Comparison of ENCODE assay signal across 23 cellular contexts in the genomic region with DNA sequence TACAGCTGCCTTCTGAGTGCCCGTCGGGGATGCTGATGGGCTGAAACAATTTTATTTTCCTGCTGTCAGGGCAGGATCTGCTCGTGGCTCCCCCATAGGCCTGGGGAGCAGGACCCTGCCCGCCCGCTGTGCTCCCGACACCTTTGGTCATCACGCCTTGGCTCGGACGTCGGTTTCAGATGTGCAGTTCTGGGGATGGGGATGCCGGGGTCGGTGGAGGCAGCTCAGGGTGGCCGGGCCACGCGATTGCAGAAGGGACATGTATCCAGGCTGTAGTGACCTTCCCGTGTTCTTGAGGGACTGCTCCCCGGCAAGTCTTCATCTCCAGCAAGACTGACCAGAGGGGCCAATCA.
"Had no signal": no experiment of that assay in that cellular context is flagged by ENCODE, and none has a peak within 500 bp of the region (broad histone marks: within the 10 kb centered on the region; RNA-seq: fewer than 3 reads in every experiment).

No MANE protein-coding gene starts in this region.

- H3K9me3 ChIP-seq: neutrophil, psoas muscle, testis, thyroid gland had no signal

- DNase-seq: hippocampal formation; mesendoderm; naive thymus-derived CD8-positive, alpha-beta T cell; occipital lobe; stimulated activated CD4-positive, alpha-beta T cell treated with anti-CD3 and anti-CD28 coated beads, Interleukin-12 subunit alpha, Interleukin-12 subunit beta, amount 100 ng/mL, for 4 hours; stimulated activated CD4-positive, alpha-beta T cell treated with anti-CD3 and anti-CD28 coated beads, Interleukin-15, amount 100 ng/mL, for 24 hours; stimulated activated CD4-positive, alpha-beta T cell treated with anti-CD3 and anti-CD28 coated beads, Interleukin-2, amount 100 ng/mL, for 24 hours; stimulated activated CD4-positive, alpha-beta T cell treated with anti-CD3 and anti-CD28 coated beads, Interleukin-4, amount 100 ng/mL, for 1 hour; stimulated activated naive B cell treated with anti-CD40 and anti-IgM and Interleukin-4, amounts not matched to agents 10 μg/mL and 1 μg/mL and 100 μg/mL, for 72 hours; stimulated activated naive CD8-positive, alpha-beta T cell treated with anti-CD3 and anti-CD28 coated beads, Interleukin-15, Interleukin-2, amounts not matched to agents 100 U/mL and 50 U/mL, for 24 hours; stomach; testis; thyroid gland; transverse colon had no signal

- ATAC-seq: naive thymus-derived CD8-positive, alpha-beta T cell; psoas muscle; sciatic nerve; stimulated activated naive B cell treated with anti-CD40 and anti-IgM and Interleukin-4, amounts not matched to agents 10 μg/mL and 1 μg/mL and 100 μg/mL, for 72 hours; stimulated activated naive CD8-positive, alpha-beta T cell treated with anti-CD3 and anti-CD28 coated beads, Interleukin-15, Interleukin-2, amounts not matched to agents 100 U/mL and 50 U/mL, for 24 hours had no signal

- H3K36me3 ChIP-seq: neutrophil, stomach, thyroid gland, transverse colon, upper lobe of left lung, vagina had no signal

- H3K4me3 ChIP-seq: lung, psoas muscle, skin epidermis, stomach, testis, thyroid gland, transverse colon, upper lobe of left lung, vagina had no signal

- H3K27me3 ChIP-seq: neutrophil, stomach, testis, thyroid gland, transverse colon, upper lobe of left lung, vagina had no signal

- H3K4me1 ChIP-seq: parathyroid adenoma, psoas muscle, stomach, testis, thyroid gland, transverse colon, upper lobe of left lung, vagina had no signal

- H3K27ac ChIP-seq: neutrophil, parathyroid adenoma, psoas muscle, skin epidermis, stomach, testis, thyroid gland, transverse colon, upper lobe of left lung, vagina had no signal

- H3K9ac ChIP-seq: parathyroid adenoma had no signal

- FAIRE-seq: keratinocyte had no signal
